9 cellular contexts compared by ENCODE assay signal in genomic region chr18:63253428-63254372, GRCh38.
A peak's percentile ranks its signal among the peaks of the same experiment; 100 is the strongest.
DNase-seq lines count a peak whose midpoint lies in the region; ATAC-seq, FAIRE-seq and TF ChIP-seq lines count a peak whose summit lies in the region.
"Had no signal": no experiment of that assay in that cellular context is flagged by ENCODE, and none has a peak within 500 bp of the region (broad histone marks: within the 10 kb centered on the region; RNA-seq: fewer than 3 reads in every experiment).

No MANE protein-coding gene starts in this region.

- H3K36me3 Mint-ChIP-seq in T-helper 2 cell treated with Interferon-gamma antibody and Interleukin-4, amounts not matched to agents 5 μg/mL and 100 μg/mL, for 36 hours (ENCODE audit: low read depth) = peaks cover 72% of the 10 kb centered on the region

- H3K9ac ChIP-seq in smooth muscle cell (ENCODE audit: low read depth) = peak overlapping the region; percentile 14

- H3K36me3 ChIP-seq in smooth muscle cell (ENCODE audit: low read depth) = no peaks in the 10 kb centered on the region
- H3K36me3 ChIP-seq in small intestine (ENCODE audit: control insufficient read depth in 2 of 2, insufficient read depth in 2 of 2, low read length in 2 of 2) = no peaks in the 10 kb centered on the region

- no peak overlapping the region for H2AFZ ChIP-seq in smooth muscle cell (ENCODE audit: low read depth)

- peak overlapping the region; percentile 39 for H3K4me3 Mint-ChIP-seq in T-helper 2 cell treated with Interferon-gamma antibody and Interleukin-4, amounts not matched to agents 5 μg/mL and 100 μg/mL, for 36 hours

- H3K4me1 ChIP-seq in smooth muscle cell (ENCODE audit: low read depth) (no peaks in the 10 kb centered on the region), small intestine (ENCODE audit: control insufficient read depth in 2 of 2, insufficient read depth in 1 of 2, low read depth in 1 of 2, low read length in 1 of 2) (peaks cover 0 to 2% of the 10 kb centered on the region in 2 donors)

- H3F3A ChIP-seq in smooth muscle cell (ENCODE audit: low read depth) = no peaks in the 10 kb centered on the region

- ATAC-seq in GM19395 (IDR thresholded peaks at IDR 0.05; ENCODE audit: unreplicated experiment) = no peak
- ATAC-seq: right cardiac atrium had no signal

- H3K9me3 Mint-ChIP-seq in T-helper 2 cell treated with Interferon-gamma antibody and Interleukin-4, amounts not matched to agents 5 μg/mL and 100 μg/mL, for 36 hours = peaks cover 6% of the 10 kb centered on the region

- H4K20me1 ChIP-seq in smooth muscle cell (ENCODE audit: low read depth) = no peaks in the 10 kb centered on the region

- TF ChIP-seq CTCF in fibroblast of mammary gland (conservative IDR thresholded peaks at IDR 0.05; ENCODE audit: control insufficient read depth, insufficient read depth, low read depth, low read length) = no peak
- TF ChIP-seq CTCF in smooth muscle cell (IDR thresholded peaks at IDR 0.05; ENCODE audit: borderline replicate concordance, insufficient read depth, poor library complexity, severe bottlenecking) = no peak

- no peaks in the 10 kb centered on the region for H3K79me2 ChIP-seq in smooth muscle cell (ENCODE audit: low read depth)

- no peaks in the 10 kb centered on the region for H3K27me3 Mint-ChIP-seq in T-helper 2 cell treated with Interferon-gamma antibody and Interleukin-4, amounts not matched to agents 5 μg/mL and 100 μg/mL, for 36 hours (ENCODE audit: low read depth)

- WGBS in smooth muscle cell (ENCODE audit: low lambda C conversion rate) = 42% methylated on average over 10 of the region's 10 CpGs
- WGBS in small intestine, 3 donors = 54 to 74% (median 66%) methylated on average over 10 of the region's 10 CpGs

- H3K4me2 ChIP-seq in smooth muscle cell = peak overlapping the region; percentile 83

- H3K27me3 ChIP-seq in smooth muscle cell (ENCODE audit: low read depth) = no peaks in the 10 kb centered on the region
- no peaks in the 10 kb centered on the region for H3K27me3 ChIP-seq in small intestine (ENCODE audit: control insufficient read depth in 2 of 2, insufficient read depth in 2 of 2, low read length in 2 of 2)

- peak; percentile 75 for DNase-seq in H4 (ENCODE audit: low spot score)
- DNase-seq in T-helper 2 cell treated with Interferon-gamma antibody and Interleukin-4, amounts not matched to agents 5 μg/mL and 100 μg/mL, for 36 hours (ENCODE audit: low spot score) = no peak
- peak; percentile 49 for DNase-seq in fibroblast of mammary gland (ENCODE audit: low read depth)
- no peak for DNase-seq in smooth muscle cell (lab: John Stamatoyannopoulos, UW; ENCODE audit: unreplicated experiment)
- no peak for DNase-seq in NCI-H82 (lab: John Stamatoyannopoulos, UW)
- DNase-seq in NCI-H2081 treated with DMSO at 0.1 percent for 48 hours (lab: John Stamatoyannopoulos, UW) = no peak
- no peak for DNase-seq in small intestine
- DNase-seq: right cardiac atrium had no signal

- no peak for FAIRE-seq in small intestine (lab: Jason Lieb, UNC)

- H3K4me1 Mint-ChIP-seq in T-helper 2 cell treated with Interferon-gamma antibody and Interleukin-4, amounts not matched to agents 5 μg/mL and 100 μg/mL, for 36 hours (ENCODE audit: low read depth) = peaks cover 59% of the 10 kb centered on the region

- H3K9me3 ChIP-seq in smooth muscle cell (replicated peaks; ENCODE audit: low read depth) = no peaks in the 10 kb centered on the region
- no peaks in the 10 kb centered on the region for H3K9me3 ChIP-seq in small intestine (ENCODE audit: control insufficient read depth, low read depth)

- H3K27ac ChIP-seq in smooth muscle cell (ENCODE audit: low read depth) (peak overlapping the region; percentile 71), small intestine (ENCODE audit: low read depth in 1 of 2, low read length in 1 of 2) (no peak overlapping the region)

- peak overlapping the region; percentile 53 for H3K27ac Mint-ChIP-seq in T-helper 2 cell treated with Interferon-gamma antibody and Interleukin-4, amounts not matched to agents 5 μg/mL and 100 μg/mL, for 36 hours

- H3K4me3 ChIP-seq in fibroblast of mammary gland (ENCODE audit: control insufficient read depth, low read depth, low read length) (no peak overlapping the region), smooth muscle cell (peak overlapping the region; percentile 19), small intestine (ENCODE audit: low read depth in 1 of 2, low read length in 2 of 2) (no peak overlapping the region)

Comparison
In these comparisons a context has a peak if more than half of its experiments do, and no peak if none do; other contexts are left out.
1. DNase-seq: peak in H4 (single experiment) and fibroblast of mammary gland (single experiment); none in T-helper 2 cell treated with Interferon-gamma antibody and Interleukin-4, amounts not matched to agents 5 μg/mL and 100 μg/mL, for 36 hours (single experiment), smooth muscle cell (single experiment), NCI-H82 (single experiment), NCI-H2081 treated with DMSO at 0.1 percent for 48 hours (single experiment) and small intestine (single experiment).